ENCODE assay signal across 9 cellular contexts in genomic region chr7:130363156-130363847, GRCh38. TPM values are rescaled to one million over a fixed set of nuclear protein-coding genes. Genes with fewer than 3 reads are reported as not detected.
A peak's percentile ranks its signal among the peaks of the same experiment; 100 is the strongest.
DNase-seq lines count a peak whose midpoint lies in the region; ATAC-seq and TF ChIP-seq lines count a peak whose summit lies in the region.
"Had no signal": no experiment of that assay in that cellular context is flagged by ENCODE, and none has a peak within 500 bp of the region (broad histone marks: within the 10 kb centered on the region; RNA-seq: fewer than 3 reads in every experiment).

No MANE protein-coding gene starts in this region.

- peaks cover 31% of the 10 kb centered on the region for H3K4me1 Mint-ChIP-seq in chondrocyte (ENCODE audit: low read depth)

- H3K27ac ChIP-seq in caudate nucleus (ENCODE audit: low read depth, low read length) = no peak overlapping the region

- peak overlapping the region; percentile 94 for H3K27ac Mint-ChIP-seq in chondrocyte (ENCODE audit: unreplicated experiment)

- peak; percentile 14 for TF ChIP-seq CTCF in chondrocyte (IDR thresholded peaks at IDR 0.05)

- H3K36me3 Mint-ChIP-seq in chondrocyte (ENCODE audit: low read depth) = peaks cover 9% of the 10 kb centered on the region

- H3K9me3 Mint-ChIP-seq in chondrocyte (ENCODE audit: low read depth) = peaks cover 19% of the 10 kb centered on the region

- H3K4me3 Mint-ChIP-seq in chondrocyte (ENCODE audit: unreplicated experiment) = no peak overlapping the region
- H3K4me3 Mint-ChIP-seq: neural crest cell had no signal

- no peaks in the 10 kb centered on the region for H3K27me3 Mint-ChIP-seq in chondrocyte (ENCODE audit: low read depth)

- H3K4me3 ChIP-seq in skeletal muscle cell (ENCODE audit: low read depth, low read length) = no peak overlapping the region

- no peak for ATAC-seq in GM19395 (IDR thresholded peaks at IDR 0.05; ENCODE audit: unreplicated experiment)

- DNase-seq in GM04504 (ENCODE audit: low read depth) = peak; percentile 88
- DNase-seq in HS-27A (ENCODE audit: low read depth) = peak; percentile 88
- peak; percentile 64 for DNase-seq in chondrocyte (ENCODE audit: low spot score)
- DNase-seq in skeletal muscle cell (ENCODE audit: low read depth) = peak; percentile 90
- no peak for DNase-seq in caudate nucleus (lab: John Stamatoyannopoulos, UW)
- no peak for DNase-seq in COLO829 (ENCODE audit: low spot score)
- no peak for DNase-seq in NOMO-1 treated with dmso at 0.1 percent for 144 hours (lab: John Stamatoyannopoulos, UW; ENCODE audit: unreplicated experiment)

RNA-seq across cellular contexts. Expression of gene CPA1, which starts 17.0 kb away (rescaled TPM):
- 0.20 TPM in 1 of 3 replicates, not detected in the others for total RNA-seq in chondrocyte
- total RNA-seq: neural crest cell had no signal

RNA-seq across cellular contexts. Expression of gene CPA5, which starts 18.7 kb away (rescaled TPM):
- total RNA-seq in chondrocyte = not detected in 3 replicates
- total RNA-seq: neural crest cell had no signal

Comparison
In these comparisons a context has a peak if more than half of its experiments do, and no peak if none do; other contexts are left out.
1. DNase-seq: peak in GM04504 (single experiment), HS-27A (single experiment), chondrocyte (single experiment) and skeletal muscle cell (single experiment); none in caudate nucleus (0 of 61), COLO829 (single experiment) and NOMO-1 treated with dmso at 0.1 percent for 144 hours (single experiment).